ENCODE assay signal across 8 cellular contexts in genomic region chr14:33564774-33565630, GRCh38.
DNase-seq lines count a peak whose midpoint lies in the region; ATAC-seq and FAIRE-seq lines count a peak whose summit lies in the region.
"Had no signal": no experiment of that assay in that cellular context is flagged by ENCODE, and none has a peak within 500 bp of the region (broad histone marks: within the 10 kb centered on the region; RNA-seq: fewer than 3 reads in every experiment).

No MANE protein-coding gene starts in this region.

- H3K4me1 ChIP-seq in NT2/D1 (ENCODE audit: insufficient read depth, insufficient read length), result no peaks in the 10 kb centered on the region
- H3K4me1 ChIP-seq: gastrocnemius medialis had no signal

- H3K9ac ChIP-seq in NT2/D1 (ENCODE audit: insufficient read length, low read depth), result no peak overlapping the region

- no peaks in the 10 kb centered on the region for H3K36me3 ChIP-seq in NT2/D1 (ENCODE audit: insufficient read depth, insufficient read length, low read length)
- H3K36me3 ChIP-seq: gastrocnemius medialis had no signal

- no peaks in the 10 kb centered on the region for H3K27me3 ChIP-seq in NT2/D1 (ENCODE audit: insufficient read depth, insufficient read length)
- H3K27me3 ChIP-seq: gastrocnemius medialis had no signal

- ATAC-seq in GM19035 (IDR thresholded peaks at IDR 0.05; ENCODE audit: unreplicated experiment) (peak; percentile 63), HG03103 (IDR thresholded peaks at IDR 0.05; ENCODE audit: low read depth, unreplicated experiment) (peak; percentile 85), HG03175 (IDR thresholded peaks at IDR 0.05; ENCODE audit: unreplicated experiment) (no peak)

- no peak overlapping the region for H3K4me3 ChIP-seq in NT2/D1 (ENCODE audit: insufficient read length, low read depth)
- H3K4me3 ChIP-seq: gastrocnemius medialis had no signal

- no peak for FAIRE-seq in GM19239 (lab: Jason Lieb, UNC)

- DNase-seq in NT2/D1 (ENCODE audit: low read depth, low spot score) (peak; percentile 11), iris pigment epithelial cell (ENCODE audit: low read depth) (peak; percentile 94), T1000 (lab: John Stamatoyannopoulos, UW) (no peak), GM19239 (ENCODE audit: insufficient read length, low spot score) (no peak)
- DNase-seq: gastrocnemius medialis had no signal

- no peaks in the 10 kb centered on the region for H3K9me3 ChIP-seq in NT2/D1 (ENCODE audit: insufficient read depth, low read length)
- H3K9me3 ChIP-seq: gastrocnemius medialis had no signal

Comparison
In these comparisons a context has a peak if more than half of its experiments do, and no peak if none do; other contexts are left out.
1. DNase-seq: peak in NT2/D1 (single experiment) and iris pigment epithelial cell (single experiment); none in T1000 (single experiment) and GM19239 (single experiment).